25 cellular contexts compared by ENCODE assay signal in the genomic region with DNA sequence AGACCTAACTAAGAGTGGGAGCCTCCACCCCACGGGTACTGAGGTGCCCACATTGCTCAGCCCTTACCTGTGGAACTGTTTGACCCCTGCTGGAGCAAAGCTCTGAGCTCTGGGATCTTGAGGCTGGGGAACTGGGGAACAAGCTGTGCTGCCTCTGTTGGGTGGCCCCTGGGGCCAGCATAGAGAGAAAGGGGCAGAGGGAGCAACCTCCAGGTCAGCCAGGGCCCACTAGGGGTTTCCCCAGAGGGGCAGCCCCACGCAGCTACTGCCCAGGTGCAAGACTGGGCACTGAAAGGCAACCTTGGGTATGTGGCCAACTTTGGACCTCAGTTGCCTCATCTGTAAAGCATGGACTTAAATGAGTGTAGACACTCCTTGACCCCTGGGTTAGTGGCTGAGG.
"Had no signal": no experiment of that assay in that cellular context is flagged by ENCODE, and none has a peak within 500 bp of the region (broad histone marks: within the 10 kb centered on the region; RNA-seq: fewer than 3 reads in every experiment).

No MANE protein-coding gene starts in this region.

- DNase-seq: foreskin fibroblast; gastrocnemius medialis; head of caudate nucleus; kidney; mesenchymal stem cell; mucosa of descending colon; naive B cell; right lobe of liver; stimulated activated CD4-positive, alpha-beta T cell treated with anti-CD3 and anti-CD28 coated beads, Interleukin-15, amount 100 ng/mL, for 24 hours; stimulated activated CD4-positive, alpha-beta T cell treated with anti-CD3 and anti-CD28 coated beads, Interleukin-2, amount 100 ng/mL, for 48 hours; stimulated activated naive CD4-positive, alpha-beta T cell treated with Interleukin-2 at 50 U/mL for 16 hours; stomach; substantia nigra; testis; tibial artery had no signal

- H3K79me2 ChIP-seq: parathyroid adenoma had no signal

- H3K4me3 Mint-ChIP-seq: mesothelial cell of epicardium; natural killer cell treated with Interleukin-12 subunit alpha and Interleukin-12 subunit beta and Interleukin-15 and Interleukin-18, amount 100 ng/mL, for 72 hours; type B pancreatic cell had no signal

- FAIRE-seq: kidney, small intestine had no signal

- H3K27ac ChIP-seq: coronary artery, gastrocnemius medialis, parathyroid adenoma, right lobe of liver, testis, tibial artery had no signal

- H3K27ac Mint-ChIP-seq: mesothelial cell of epicardium, progenitor cell of endocrine pancreas, type B pancreatic cell had no signal

- H2AFZ ChIP-seq: parathyroid adenoma had no signal

- H3K27me3 Mint-ChIP-seq: naive B cell; natural killer cell treated with Interleukin-12 subunit alpha and Interleukin-12 subunit beta and Interleukin-15 and Interleukin-18, amount 100 ng/mL, for 72 hours had no signal

- H3K9me3 ChIP-seq: gastrocnemius medialis, mucosa of descending colon, right lobe of liver, stomach, testis, tibial artery had no signal

- ATAC-seq: gastrocnemius medialis; left lobe of liver; mucosa of descending colon; natural killer cell treated with Interleukin-12 subunit alpha and Interleukin-12 subunit beta and Interleukin-15 and Interleukin-18, amount 100 ng/mL, for 72 hours; right lobe of liver had no signal

- H3K4me3 ChIP-seq: coronary artery, gastrocnemius medialis, lung, mucosa of descending colon, right lobe of liver, stomach, testis, tibial artery had no signal

- H3K4me1 ChIP-seq: parathyroid adenoma had no signal

- H3K9ac ChIP-seq: parathyroid adenoma had no signal

- H3K27me3 ChIP-seq: gastrocnemius medialis, right lobe of liver, stomach, testis, tibial artery had no signal

- H3K36me3 ChIP-seq: gastrocnemius medialis, right lobe of liver had no signal

- H3K9me3 Mint-ChIP-seq: mesothelial cell of epicardium; naive B cell; natural killer cell treated with Interleukin-12 subunit alpha and Interleukin-12 subunit beta and Interleukin-15 and Interleukin-18, amount 100 ng/mL, for 72 hours; neural crest cell; type B pancreatic cell had no signal

- H3K36me3 Mint-ChIP-seq: mesothelial cell of epicardium; naive B cell; natural killer cell treated with Interleukin-12 subunit alpha and Interleukin-12 subunit beta and Interleukin-15 and Interleukin-18, amount 100 ng/mL, for 72 hours; type B pancreatic cell had no signal
